ENCODE assay signal across 8 cellular contexts in genomic region chr1:26694597-26695416, GRCh38. TPM values are rescaled to one million over a fixed set of nuclear protein-coding genes. Genes with fewer than 3 reads are reported as not detected.
DNase-seq lines count a peak whose midpoint lies in the region; ATAC-seq and TF ChIP-seq lines count a peak whose summit lies in the region.

No MANE protein-coding gene starts in this region.

- ATAC-seq in natural killer cell treated with Interleukin-12 subunit alpha and Interleukin-12 subunit beta and Interleukin-15 and Interleukin-18, amount 100 ng/mL, for 72 hours: no peak
- ATAC-seq in GM18870 (IDR thresholded peaks at IDR 0.05; ENCODE audit: unreplicated experiment): no peak

- peaks cover 31 to 33% of the 10 kb centered on the region in 2 donors for H3K4me1 Mint-ChIP-seq in natural killer cell treated with Interleukin-12 subunit alpha and Interleukin-12 subunit beta and Interleukin-15 and Interleukin-18, amount 100 ng/mL, for 72 hours (ENCODE audit: low read depth in 2 of 2)

- peak overlapping the region; percentile 78 for H3K4me3 ChIP-seq in choroid plexus epithelial cell (ENCODE audit: low read depth, low read length)

- peak overlapping the region; percentile 98 for H3K4me3 Mint-ChIP-seq in natural killer cell treated with Interleukin-12 subunit alpha and Interleukin-12 subunit beta and Interleukin-15 and Interleukin-18, amount 100 ng/mL, for 72 hours

- H3K27ac Mint-ChIP-seq in natural killer cell treated with Interleukin-12 subunit alpha and Interleukin-12 subunit beta and Interleukin-15 and Interleukin-18, amount 100 ng/mL, for 72 hours: peak overlapping the region; percentile 91 to 93

- no peaks in the 10 kb centered on the region for H3K27me3 Mint-ChIP-seq in natural killer cell treated with Interleukin-12 subunit alpha and Interleukin-12 subunit beta and Interleukin-15 and Interleukin-18, amount 100 ng/mL, for 72 hours

- no peaks in the 10 kb centered on the region for H3K9me3 Mint-ChIP-seq in natural killer cell treated with Interleukin-12 subunit alpha and Interleukin-12 subunit beta and Interleukin-15 and Interleukin-18, amount 100 ng/mL, for 72 hours

- H3K36me3 Mint-ChIP-seq in natural killer cell treated with Interleukin-12 subunit alpha and Interleukin-12 subunit beta and Interleukin-15 and Interleukin-18, amount 100 ng/mL, for 72 hours: no peaks in the 10 kb centered on the region

- TF ChIP-seq CTCF in choroid plexus epithelial cell (conservative IDR thresholded peaks at IDR 0.05; ENCODE audit: low read depth, low read length): no peak

- DNase-seq in DMS53 treated with DMSO at 0.1 percent for 48 hours (lab: John Stamatoyannopoulos, UW; ENCODE audit: unreplicated experiment) (peak; percentile 22), MV-4-11 (lab: John Stamatoyannopoulos, UW) (peak; percentile 37), choroid plexus epithelial cell (ENCODE audit: low read depth) (no peak), NCI-H187 treated with DMSO at 0.1 percent for 48 hours (lab: John Stamatoyannopoulos, UW) (no peak), NCI-H1417 (lab: John Stamatoyannopoulos, UW) (no peak)
- no peak for DNase-seq in natural killer cell treated with Interleukin-12 subunit alpha and Interleukin-12 subunit beta and Interleukin-15 and Interleukin-18, amount 100 ng/mL, for 72 hours (ENCODE audit: low spot score)
- DNase-seq in effector CD4-positive, alpha-beta T cell: no peak

RNA-seq across cellular contexts. Expression of gene ARID1A, which starts 1.0 kb away (rescaled TPM):
- 100 to 1,000 TPM; 132 to 196 TPM for total RNA-seq in natural killer cell treated with Interleukin-12 subunit alpha and Interleukin-12 subunit beta and Interleukin-15 and Interleukin-18, amount 100 ng/mL, for 72 hours

Comparison
In these comparisons a context has a peak if more than half of its experiments do, and no peak if none do; other contexts are left out.
1. DNase-seq: peak in DMS53 treated with DMSO at 0.1 percent for 48 hours (single experiment) and MV-4-11 (single experiment); none in choroid plexus epithelial cell (single experiment), natural killer cell treated with Interleukin-12 subunit alpha and Interleukin-12 subunit beta and Interleukin-15 and Interleukin-18, amount 100 ng/mL, for 72 hours (single experiment), effector CD4-positive, alpha-beta T cell (single experiment), NCI-H187 treated with DMSO at 0.1 percent for 48 hours (single experiment) and NCI-H1417 (0 of 3).